1 cellular context compared by ENCODE assay signal in the genomic region with DNA sequence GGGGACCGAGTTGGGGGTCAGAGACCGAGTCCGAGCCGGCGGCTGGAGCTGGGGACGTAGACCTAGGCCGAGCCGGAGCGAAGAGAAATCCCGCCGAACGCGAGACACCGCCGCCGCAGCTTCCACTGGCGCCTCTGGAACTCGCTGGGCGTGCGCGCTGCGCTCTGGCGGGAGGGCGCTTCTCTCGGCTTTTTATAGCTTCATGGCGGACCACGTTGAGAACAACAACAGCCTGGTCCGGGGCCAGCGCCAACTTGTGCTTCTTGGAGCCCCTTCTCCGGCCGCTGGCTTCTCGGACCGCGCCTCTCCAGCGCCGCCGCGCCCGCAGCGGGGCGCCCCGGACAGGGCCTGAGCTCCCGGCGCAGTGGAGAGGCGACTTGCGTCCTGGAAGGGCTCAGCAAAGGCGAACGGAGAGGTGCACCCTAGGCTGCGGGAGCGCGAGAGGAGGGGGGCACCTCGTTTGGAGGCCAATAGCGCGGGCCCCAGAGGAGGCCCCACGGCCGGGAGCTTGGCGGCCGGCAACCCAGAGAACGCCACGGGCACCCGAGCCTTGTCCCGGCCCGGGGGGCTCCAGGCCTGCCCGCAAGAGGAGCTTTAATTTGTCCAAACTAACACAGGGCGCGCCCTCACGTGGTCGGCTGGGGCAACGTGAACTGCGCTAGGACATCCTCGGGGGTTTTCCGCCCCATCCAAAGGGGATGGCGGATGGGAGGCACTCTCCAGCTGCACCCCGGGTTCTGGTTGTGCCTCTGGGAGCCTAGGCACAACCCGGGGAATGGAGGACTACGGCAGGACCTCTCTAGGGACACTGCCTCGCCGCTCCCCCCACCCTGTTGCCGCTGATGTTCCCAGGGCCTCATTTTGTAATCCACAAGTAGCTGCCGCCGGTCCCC.
TF ChIP-seq lines count a peak whose summit lies in the region.

No MANE protein-coding gene starts in this region.

TF ChIP-seq in GM12878, 131 proteins besides CTCF, POLR2A, EP300 and RAD21 (continued from another document):
- TF ChIP-seq, protein P1, sequence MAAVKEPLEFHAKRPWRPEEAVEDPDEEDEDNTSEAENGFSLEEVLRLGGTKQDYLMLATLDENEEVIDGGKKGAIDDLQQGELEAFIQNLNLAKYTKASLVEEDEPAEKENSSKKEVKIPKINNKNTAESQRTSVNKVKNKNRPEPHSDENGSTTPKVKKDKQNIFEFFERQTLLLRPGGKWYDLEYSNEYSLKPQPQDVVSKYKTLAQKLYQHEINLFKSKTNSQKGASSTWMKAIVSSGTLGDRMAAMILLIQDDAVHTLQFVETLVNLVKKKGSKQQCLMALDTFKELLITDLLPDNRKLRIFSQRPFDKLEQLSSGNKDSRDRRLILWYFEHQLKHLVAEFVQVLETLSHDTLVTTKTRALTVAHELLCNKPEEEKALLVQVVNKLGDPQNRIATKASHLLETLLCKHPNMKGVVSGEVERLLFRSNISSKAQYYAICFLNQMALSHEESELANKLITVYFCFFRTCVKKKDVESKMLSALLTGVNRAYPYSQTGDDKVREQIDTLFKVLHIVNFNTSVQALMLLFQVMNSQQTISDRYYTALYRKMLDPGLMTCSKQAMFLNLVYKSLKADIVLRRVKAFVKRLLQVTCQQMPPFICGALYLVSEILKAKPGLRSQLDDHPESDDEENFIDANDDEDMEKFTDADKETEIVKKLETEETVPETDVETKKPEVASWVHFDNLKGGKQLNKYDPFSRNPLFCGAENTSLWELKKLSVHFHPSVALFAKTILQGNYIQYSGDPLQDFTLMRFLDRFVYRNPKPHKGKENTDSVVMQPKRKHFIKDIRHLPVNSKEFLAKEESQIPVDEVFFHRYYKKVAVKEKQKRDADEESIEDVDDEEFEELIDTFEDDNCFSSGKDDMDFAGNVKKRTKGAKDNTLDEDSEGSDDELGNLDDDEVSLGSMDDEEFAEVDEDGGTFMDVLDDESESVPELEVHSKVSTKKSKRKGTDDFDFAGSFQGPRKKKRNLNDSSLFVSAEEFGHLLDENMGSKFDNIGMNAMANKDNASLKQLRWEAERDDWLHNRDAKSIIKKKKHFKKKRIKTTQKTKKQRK (IDR thresholded peaks at IDR 0.05; ENCODE audit: low read depth, low read length) = no peak
- TF ChIP-seq RBBP5 (conservative IDR thresholded peaks at IDR 0.05) (no peak), SMC3 (IDR thresholded peaks at IDR 0.05; ENCODE audit: borderline replicate concordance, low read length) (no peak; the same call in 1 of the 2 replicates), PAX5 (IDR thresholded peaks at IDR 0.05; ENCODE audit: borderline replicate concordance, low read depth, low read length) (peak; percentile 62; the same call in 1 of the 2 replicates), SRF (IDR thresholded peaks at IDR 0.05; ENCODE audit: low read depth in 2 of 2, low read length in 2 of 2) (no peak), TAF1 (IDR thresholded peaks at IDR 0.05; ENCODE audit: borderline replicate concordance, low read depth, low read length) (peak; percentile 71; the same call in 1 of the 2 replicates), CEBPB (IDR thresholded peaks at IDR 0.05; ENCODE audit: borderline replicate concordance in 1 of 2, low read depth in 2 of 2, low read length in 2 of 2) (no peak)
- TF ChIP-seq, protein P2, sequence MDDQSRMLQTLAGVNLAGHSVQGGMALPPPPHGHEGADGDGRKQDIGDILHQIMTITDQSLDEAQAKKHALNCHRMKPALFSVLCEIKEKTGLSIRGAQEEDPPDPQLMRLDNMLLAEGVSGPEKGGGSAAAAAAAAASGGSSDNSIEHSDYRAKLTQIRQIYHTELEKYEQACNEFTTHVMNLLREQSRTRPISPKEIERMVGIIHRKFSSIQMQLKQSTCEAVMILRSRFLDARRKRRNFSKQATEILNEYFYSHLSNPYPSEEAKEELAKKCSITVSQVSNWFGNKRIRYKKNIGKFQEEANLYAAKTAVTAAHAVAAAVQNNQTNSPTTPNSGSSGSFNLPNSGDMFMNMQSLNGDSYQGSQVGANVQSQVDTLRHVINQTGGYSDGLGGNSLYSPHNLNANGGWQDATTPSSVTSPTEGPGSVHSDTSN (IDR thresholded peaks at IDR 0.05; ENCODE audit: insufficient replicate concordance, low read depth, low read length) = no peak
- TF ChIP-seq, protein P3, sequence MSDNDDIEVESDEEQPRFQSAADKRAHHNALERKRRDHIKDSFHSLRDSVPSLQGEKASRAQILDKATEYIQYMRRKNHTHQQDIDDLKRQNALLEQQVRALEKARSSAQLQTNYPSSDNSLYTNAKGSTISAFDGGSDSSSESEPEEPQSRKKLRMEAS (IDR thresholded peaks at IDR 0.05; ENCODE audit: low read depth, low read length) = 0 out of 2 replicates have a peak, but pooled peaks have one; percentile 59
- TF ChIP-seq, protein P4, sequence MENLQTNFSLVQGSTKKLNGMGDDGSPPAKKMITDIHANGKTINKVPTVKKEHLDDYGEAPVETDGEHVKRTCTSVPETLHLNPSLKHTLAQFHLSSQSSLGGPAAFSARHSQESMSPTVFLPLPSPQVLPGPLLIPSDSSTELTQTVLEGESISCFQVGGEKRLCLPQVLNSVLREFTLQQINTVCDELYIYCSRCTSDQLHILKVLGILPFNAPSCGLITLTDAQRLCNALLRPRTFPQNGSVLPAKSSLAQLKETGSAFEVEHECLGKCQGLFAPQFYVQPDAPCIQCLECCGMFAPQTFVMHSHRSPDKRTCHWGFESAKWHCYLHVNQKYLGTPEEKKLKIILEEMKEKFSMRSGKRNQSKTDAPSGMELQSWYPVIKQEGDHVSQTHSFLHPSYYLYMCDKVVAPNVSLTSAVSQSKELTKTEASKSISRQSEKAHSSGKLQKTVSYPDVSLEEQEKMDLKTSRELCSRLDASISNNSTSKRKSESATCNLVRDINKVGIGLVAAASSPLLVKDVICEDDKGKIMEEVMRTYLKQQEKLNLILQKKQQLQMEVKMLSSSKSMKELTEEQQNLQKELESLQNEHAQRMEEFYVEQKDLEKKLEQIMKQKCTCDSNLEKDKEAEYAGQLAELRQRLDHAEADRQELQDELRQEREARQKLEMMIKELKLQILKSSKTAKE (IDR thresholded peaks at IDR 0.05; ENCODE audit: low read depth, poor library complexity, severe bottlenecking) = no peak
- TF ChIP-seq, protein P5, sequence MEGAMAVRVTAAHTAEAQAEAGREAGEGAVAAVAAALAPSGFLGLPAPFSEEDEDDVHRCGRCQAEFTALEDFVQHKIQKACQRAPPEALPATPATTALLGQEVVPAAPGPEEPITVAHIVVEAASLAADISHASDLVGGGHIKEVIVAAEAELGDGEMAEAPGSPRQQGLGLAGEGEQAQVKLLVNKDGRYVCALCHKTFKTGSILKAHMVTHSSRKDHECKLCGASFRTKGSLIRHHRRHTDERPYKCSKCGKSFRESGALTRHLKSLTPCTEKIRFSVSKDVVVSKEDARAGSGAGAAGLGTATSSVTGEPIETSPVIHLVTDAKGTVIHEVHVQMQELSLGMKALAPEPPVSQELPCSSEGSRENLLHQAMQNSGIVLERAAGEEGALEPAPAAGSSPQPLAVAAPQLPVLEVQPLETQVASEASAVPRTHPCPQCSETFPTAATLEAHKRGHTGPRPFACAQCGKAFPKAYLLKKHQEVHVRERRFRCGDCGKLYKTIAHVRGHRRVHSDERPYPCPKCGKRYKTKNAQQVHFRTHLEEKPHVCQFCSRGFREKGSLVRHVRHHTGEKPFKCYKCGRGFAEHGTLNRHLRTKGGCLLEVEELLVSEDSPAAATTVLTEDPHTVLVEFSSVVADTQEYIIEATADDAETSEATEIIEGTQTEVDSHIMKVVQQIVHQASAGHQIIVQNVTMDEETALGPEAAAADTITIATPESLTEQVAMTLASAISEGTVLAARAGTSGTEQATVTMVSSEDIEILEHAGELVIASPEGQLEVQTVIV (IDR thresholded peaks at IDR 0.05; ENCODE audit: borderline replicate concordance, partially characterized antibody) = no peak
